ENCODE assay signal across 3 cellular contexts in genomic region chr2:211692689-211693088, GRCh38.
"Had no signal": no experiment of that assay in that cellular context is flagged by ENCODE, and none has a peak within 500 bp of the region (broad histone marks: within the 10 kb centered on the region; RNA-seq: fewer than 3 reads in every experiment).

No MANE protein-coding gene starts in this region.

- H3K4me3 ChIP-seq: GM12878 had no signal

- DNase-seq: GDM1, GF-D8 had no signal
